ENCODE assay signal across 2 cellular contexts in the genomic region with DNA sequence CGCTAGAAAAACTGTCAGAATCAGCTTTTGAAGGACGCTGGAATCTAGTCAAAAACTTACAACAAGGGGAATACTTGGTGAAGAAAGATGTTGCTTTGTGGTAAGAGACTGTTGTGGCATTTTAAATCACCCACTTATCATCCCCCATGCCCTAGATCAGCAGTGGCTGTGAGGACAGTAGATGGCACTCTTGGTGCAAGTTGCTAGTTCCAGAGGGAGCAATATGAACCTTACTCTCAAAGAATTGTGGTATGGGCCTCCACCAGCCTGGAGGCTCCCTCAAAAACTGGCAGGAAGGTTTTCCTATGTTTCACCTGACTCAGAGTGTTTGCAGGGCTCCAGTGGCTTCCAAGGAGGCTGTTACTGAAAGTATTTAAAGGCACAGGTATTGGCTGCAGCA.
TF ChIP-seq lines count a peak whose summit lies in the region.

No MANE protein-coding gene starts in this region.

TF ChIP-seq in HEK293T, 16 proteins besides CTCF, POLR2A, EP300 and RAD21:
- TF ChIP-seq FOXK2 (IDR thresholded peaks at IDR 0.05) (no peak), FOXM1 (IDR thresholded peaks at IDR 0.05; ENCODE audit: borderline replicate concordance) (no peak), ZNF384 (IDR thresholded peaks at IDR 0.05) (no peak)

TF ChIP-seq in H1, 55 proteins besides CTCF, POLR2A, EP300 and RAD21:
- TF ChIP-seq EGR1 (IDR thresholded peaks at IDR 0.05; ENCODE audit: borderline replicate concordance, low read depth, low read length) (no peak), KDM5A (IDR thresholded peaks at IDR 0.05; ENCODE audit: low read length) (no peak), SUZ12 (IDR thresholded peaks at IDR 0.05; ENCODE audit: low read length) (no peak), CHD1 (IDR thresholded peaks at IDR 0.05; ENCODE audit: low read depth, low read length) (no peak), TAF7 (optimal IDR thresholded peaks at IDR 0.05; ENCODE audit: borderline replicate concordance, low read depth, low read length) (no peak)
